1 cellular context compared by ENCODE assay signal in the genomic region with DNA sequence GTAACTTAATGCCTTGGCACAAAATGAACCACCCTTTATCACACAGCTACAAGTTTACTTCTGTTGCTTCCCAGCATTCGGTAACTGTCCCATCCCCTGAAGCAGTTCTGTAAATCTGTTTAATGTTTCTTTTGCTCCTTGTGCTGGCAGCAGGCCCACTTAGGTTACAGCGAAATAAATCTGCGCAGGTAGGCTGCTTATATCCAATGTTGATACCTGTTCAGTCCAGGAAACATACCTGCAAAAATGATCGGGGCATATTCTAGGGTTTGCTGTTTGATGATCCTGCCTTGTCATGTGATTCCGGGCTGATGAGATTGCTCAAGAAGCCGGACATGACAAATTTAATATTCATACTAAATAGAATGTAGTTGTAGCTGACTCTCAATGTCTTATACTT.
TF ChIP-seq lines count a peak whose summit lies in the region.

No MANE protein-coding gene starts in this region.

TF ChIP-seq in GM23338, 12 proteins besides CTCF, POLR2A, EP300 and RAD21 (continued from another document):
- TF ChIP-seq, protein P1, sequence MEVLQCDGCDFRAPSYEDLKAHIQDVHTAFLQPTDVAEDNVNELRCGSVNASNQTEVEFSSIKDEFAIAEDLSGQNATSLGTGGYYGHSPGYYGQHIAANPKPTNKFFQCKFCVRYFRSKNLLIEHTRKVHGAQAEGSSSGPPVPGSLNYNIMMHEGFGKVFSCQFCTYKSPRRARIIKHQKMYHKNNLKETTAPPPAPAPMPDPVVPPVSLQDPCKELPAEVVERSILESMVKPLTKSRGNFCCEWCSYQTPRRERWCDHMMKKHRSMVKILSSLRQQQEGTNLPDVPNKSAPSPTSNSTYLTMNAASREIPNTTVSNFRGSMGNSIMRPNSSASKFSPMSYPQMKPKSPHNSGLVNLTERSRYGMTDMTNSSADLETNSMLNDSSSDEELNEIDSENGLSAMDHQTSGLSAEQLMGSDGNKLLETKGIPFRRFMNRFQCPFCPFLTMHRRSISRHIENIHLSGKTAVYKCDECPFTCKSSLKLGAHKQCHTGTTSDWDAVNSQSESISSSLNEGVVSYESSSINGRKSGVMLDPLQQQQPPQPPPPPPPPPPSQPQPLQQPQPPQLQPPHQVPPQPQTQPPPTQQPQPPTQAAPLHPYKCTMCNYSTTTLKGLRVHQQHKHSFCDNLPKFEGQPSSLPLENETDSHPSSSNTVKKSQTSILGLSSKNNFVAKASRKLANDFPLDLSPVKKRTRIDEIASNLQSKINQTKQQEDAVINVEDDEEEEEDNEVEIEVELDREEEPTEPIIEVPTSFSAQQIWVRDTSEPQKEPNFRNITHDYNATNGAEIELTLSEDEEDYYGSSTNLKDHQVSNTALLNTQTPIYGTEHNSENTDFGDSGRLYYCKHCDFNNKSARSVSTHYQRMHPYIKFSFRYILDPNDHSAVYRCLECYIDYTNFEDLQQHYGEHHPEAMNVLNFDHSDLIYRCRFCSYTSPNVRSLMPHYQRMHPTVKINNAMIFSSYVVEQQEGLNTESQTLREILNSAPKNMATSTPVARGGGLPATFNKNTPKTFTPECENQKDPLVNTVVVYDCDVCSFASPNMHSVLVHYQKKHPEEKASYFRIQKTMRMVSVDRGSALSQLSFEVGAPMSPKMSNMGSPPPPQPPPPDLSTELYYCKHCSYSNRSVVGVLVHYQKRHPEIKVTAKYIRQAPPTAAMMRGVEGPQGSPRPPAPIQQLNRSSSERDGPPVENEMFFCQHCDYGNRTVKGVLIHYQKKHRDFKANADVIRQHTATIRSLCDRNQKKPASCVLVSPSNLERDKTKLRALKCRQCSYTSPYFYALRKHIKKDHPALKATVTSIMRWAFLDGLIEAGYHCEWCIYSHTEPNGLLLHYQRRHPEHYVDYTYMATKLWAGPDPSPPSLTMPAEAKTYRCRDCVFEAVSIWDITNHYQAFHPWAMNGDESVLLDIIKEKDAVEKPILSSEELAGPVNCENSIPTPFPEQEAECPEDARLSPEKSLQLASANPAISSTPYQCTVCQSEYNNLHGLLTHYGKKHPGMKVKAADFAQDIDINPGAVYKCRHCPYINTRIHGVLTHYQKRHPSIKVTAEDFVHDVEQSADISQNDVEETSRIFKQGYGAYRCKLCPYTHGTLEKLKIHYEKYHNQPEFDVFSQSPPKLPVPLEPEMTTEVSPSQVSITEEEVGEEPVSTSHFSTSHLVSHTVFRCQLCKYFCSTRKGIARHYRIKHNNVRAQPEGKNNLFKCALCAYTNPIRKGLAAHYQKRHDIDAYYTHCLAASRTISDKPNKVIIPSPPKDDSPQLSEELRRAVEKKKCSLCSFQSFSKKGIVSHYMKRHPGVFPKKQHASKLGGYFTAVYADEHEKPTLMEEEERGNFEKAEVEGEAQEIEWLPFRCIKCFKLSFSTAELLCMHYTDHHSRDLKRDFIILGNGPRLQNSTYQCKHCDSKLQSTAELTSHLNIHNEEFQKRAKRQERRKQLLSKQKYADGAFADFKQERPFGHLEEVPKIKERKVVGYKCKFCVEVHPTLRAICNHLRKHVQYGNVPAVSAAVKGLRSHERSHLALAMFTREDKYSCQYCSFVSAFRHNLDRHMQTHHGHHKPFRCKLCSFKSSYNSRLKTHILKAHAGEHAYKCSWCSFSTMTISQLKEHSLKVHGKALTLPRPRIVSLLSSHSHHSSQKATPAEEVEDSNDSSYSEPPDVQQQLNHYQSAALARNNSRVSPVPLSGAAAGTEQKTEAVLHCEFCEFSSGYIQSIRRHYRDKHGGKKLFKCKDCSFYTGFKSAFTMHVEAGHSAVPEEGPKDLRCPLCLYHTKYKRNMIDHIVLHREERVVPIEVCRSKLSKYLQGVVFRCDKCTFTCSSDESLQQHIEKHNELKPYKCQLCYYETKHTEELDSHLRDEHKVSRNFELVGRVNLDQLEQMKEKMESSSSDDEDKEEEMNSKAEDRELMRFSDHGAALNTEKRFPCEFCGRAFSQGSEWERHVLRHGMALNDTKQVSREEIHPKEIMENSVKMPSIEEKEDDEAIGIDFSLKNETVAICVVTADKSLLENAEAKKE (CRISPR knock-in tag; IDR thresholded peaks at IDR 0.05) = no peak
- TF ChIP-seq, protein P2, sequence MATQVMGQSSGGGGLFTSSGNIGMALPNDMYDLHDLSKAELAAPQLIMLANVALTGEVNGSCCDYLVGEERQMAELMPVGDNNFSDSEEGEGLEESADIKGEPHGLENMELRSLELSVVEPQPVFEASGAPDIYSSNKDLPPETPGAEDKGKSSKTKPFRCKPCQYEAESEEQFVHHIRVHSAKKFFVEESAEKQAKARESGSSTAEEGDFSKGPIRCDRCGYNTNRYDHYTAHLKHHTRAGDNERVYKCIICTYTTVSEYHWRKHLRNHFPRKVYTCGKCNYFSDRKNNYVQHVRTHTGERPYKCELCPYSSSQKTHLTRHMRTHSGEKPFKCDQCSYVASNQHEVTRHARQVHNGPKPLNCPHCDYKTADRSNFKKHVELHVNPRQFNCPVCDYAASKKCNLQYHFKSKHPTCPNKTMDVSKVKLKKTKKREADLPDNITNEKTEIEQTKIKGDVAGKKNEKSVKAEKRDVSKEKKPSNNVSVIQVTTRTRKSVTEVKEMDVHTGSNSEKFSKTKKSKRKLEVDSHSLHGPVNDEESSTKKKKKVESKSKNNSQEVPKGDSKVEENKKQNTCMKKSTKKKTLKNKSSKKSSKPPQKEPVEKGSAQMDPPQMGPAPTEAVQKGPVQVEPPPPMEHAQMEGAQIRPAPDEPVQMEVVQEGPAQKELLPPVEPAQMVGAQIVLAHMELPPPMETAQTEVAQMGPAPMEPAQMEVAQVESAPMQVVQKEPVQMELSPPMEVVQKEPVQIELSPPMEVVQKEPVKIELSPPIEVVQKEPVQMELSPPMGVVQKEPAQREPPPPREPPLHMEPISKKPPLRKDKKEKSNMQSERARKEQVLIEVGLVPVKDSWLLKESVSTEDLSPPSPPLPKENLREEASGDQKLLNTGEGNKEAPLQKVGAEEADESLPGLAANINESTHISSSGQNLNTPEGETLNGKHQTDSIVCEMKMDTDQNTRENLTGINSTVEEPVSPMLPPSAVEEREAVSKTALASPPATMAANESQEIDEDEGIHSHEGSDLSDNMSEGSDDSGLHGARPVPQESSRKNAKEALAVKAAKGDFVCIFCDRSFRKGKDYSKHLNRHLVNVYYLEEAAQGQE (IDR thresholded peaks at IDR 0.05; ENCODE audit: unreplicated experiment) = no peak
- TF ChIP-seq POLR2AphosphoS5 (IDR thresholded peaks at IDR 0.05; ENCODE audit: low read depth) (no peak), EZH2phosphoT487 (IDR thresholded peaks at IDR 0.05; ENCODE audit: unreplicated experiment) (no peak), CREB1 (CRISPR knock-in tag; IDR thresholded peaks at IDR 0.05; ENCODE audit: low read depth) (no peak), JUNB (IDR thresholded peaks at IDR 0.05; ENCODE audit: unreplicated experiment) (no peak)
TF ChIP-seq in GM23338: peak in this region for 0.
